Comparison of ENCODE assay signal across 14 cellular contexts in genomic region chr1:116807394-116807793, GRCh38. TPM values are rescaled to one million over a fixed set of nuclear protein-coding genes. Genes with fewer than 3 reads are reported as not detected.
DNase-seq lines count a peak whose midpoint lies in the region; ATAC-seq, FAIRE-seq and TF ChIP-seq lines count a peak whose summit lies in the region.
"Had no signal": no experiment of that assay in that cellular context is flagged by ENCODE, and none has a peak within 500 bp of the region (broad histone marks: within the 10 kb centered on the region; RNA-seq: fewer than 3 reads in every experiment).

No MANE protein-coding gene starts in this region.

- TF ChIP-seq CTCF in stomach (IDR thresholded peaks at IDR 0.05), result no peak
- no peak for TF ChIP-seq CTCF in Caco-2 (IDR thresholded peaks at IDR 0.05; ENCODE audit: insufficient read depth in 1 of 2, low read depth in 1 of 2, low read length in 1 of 2, severe bottlenecking in 1 of 2, unreplicated experiment in 1 of 2)

- H3K9me3 ChIP-seq in stomach (peaks cover 0 to 2% (median 0%) of the 10 kb centered on the region in 4 donors), Caco-2 (no peaks in the 10 kb centered on the region)

- TF ChIP-seq POLR2A in stomach (IDR thresholded peaks at IDR 0.05), result no peak
- no peak for TF ChIP-seq POLR2A in H54 (IDR thresholded peaks at IDR 0.05; ENCODE audit: low read depth, low read length)

- FAIRE-seq in H54 (lab: Jason Lieb, UNC), result no peak
- FAIRE-seq: A549 had no signal

- H3K27ac ChIP-seq in stomach, result peak overlapping the region in 4 of 5 donors; percentile 17 to 50 (median 35)
- H3K27ac ChIP-seq: A549 had no signal

- H3K27ac Mint-ChIP-seq in activated CD4-positive, alpha-beta T cell treated with anti-CD3 and anti-CD28 coated beads, Interleukin-2, amount 10 ng/mL, durations not matched to agents 7 days and 5 days, result peak overlapping the region; percentile 90
- peak overlapping the region; percentile 95 for H3K27ac Mint-ChIP-seq in activated CD4-positive, alpha-beta memory T cell treated with anti-CD3 and anti-CD28 coated beads, Interleukin-2, amount 10 ng/mL, durations not matched to agents 7 days and 5 days
- peak overlapping the region; percentile 95 to 97 for H3K27ac Mint-ChIP-seq in effector memory CD8-positive, alpha-beta T cell
- no peak overlapping the region for H3K27ac Mint-ChIP-seq in Caco-2 (ENCODE audit: unreplicated experiment)

- peak overlapping the region; percentile 34 for H3K4me3 Mint-ChIP-seq in activated CD4-positive, alpha-beta T cell treated with anti-CD3 and anti-CD28 coated beads, Interleukin-2, amount 10 ng/mL, durations not matched to agents 7 days and 5 days
- peak overlapping the region; percentile 79 for H3K4me3 Mint-ChIP-seq in activated CD4-positive, alpha-beta memory T cell treated with anti-CD3 and anti-CD28 coated beads, Interleukin-2, amount 10 ng/mL, durations not matched to agents 7 days and 5 days
- H3K4me3 Mint-ChIP-seq in effector memory CD8-positive, alpha-beta T cell, result peak overlapping the region; percentile 75 to 87
- H3K4me3 Mint-ChIP-seq in Caco-2 (ENCODE audit: unreplicated experiment), result no peak overlapping the region
- H3K4me3 Mint-ChIP-seq: neural crest cell had no signal

- 49 to 77% (median 73%) methylated on average over 5 of the region's 5 CpGs for WGBS in stomach, 5 donors

- no TSS peak for BruUV-seq in Caco-2 (replicated peaks; lab: Mats Ljungman, UMichigan)

- no peaks in the 10 kb centered on the region for H3K36me3 ChIP-seq in stomach
- H3K36me3 ChIP-seq in Caco-2 (ENCODE audit: control insufficient read depth, insufficient read depth, low read length), result no peaks in the 10 kb centered on the region

- H3K4me1 Mint-ChIP-seq in activated CD4-positive, alpha-beta T cell treated with anti-CD3 and anti-CD28 coated beads, Interleukin-2, amount 10 ng/mL, durations not matched to agents 7 days and 5 days, result peaks cover 89% of the 10 kb centered on the region
- H3K4me1 Mint-ChIP-seq in activated CD4-positive, alpha-beta memory T cell treated with anti-CD3 and anti-CD28 coated beads, Interleukin-2, amount 10 ng/mL, durations not matched to agents 7 days and 5 days, result peaks cover 85% of the 10 kb centered on the region
- H3K4me1 Mint-ChIP-seq in effector memory CD8-positive, alpha-beta T cell (ENCODE audit: low read depth in 2 of 2), result peaks cover 44 to 80% of the 10 kb centered on the region in 2 donors
- no peaks in the 10 kb centered on the region for H3K4me1 Mint-ChIP-seq in Caco-2 (ENCODE audit: low read depth, unreplicated experiment)

- no peaks in the 10 kb centered on the region for H3K27me3 ChIP-seq in stomach
- H3K27me3 ChIP-seq in Caco-2 (replicated peaks; ENCODE audit: control insufficient read depth, insufficient read depth, low read length), result no peaks in the 10 kb centered on the region

- peaks cover 16% of the 10 kb centered on the region for H3K36me3 Mint-ChIP-seq in activated CD4-positive, alpha-beta T cell treated with anti-CD3 and anti-CD28 coated beads, Interleukin-2, amount 10 ng/mL, durations not matched to agents 7 days and 5 days (ENCODE audit: low read depth)
- peaks cover 16% of the 10 kb centered on the region for H3K36me3 Mint-ChIP-seq in activated CD4-positive, alpha-beta memory T cell treated with anti-CD3 and anti-CD28 coated beads, Interleukin-2, amount 10 ng/mL, durations not matched to agents 7 days and 5 days (ENCODE audit: low read depth)
- peaks cover 32% of the 10 kb centered on the region for H3K36me3 Mint-ChIP-seq in effector memory CD8-positive, alpha-beta T cell (ENCODE audit: insufficient read depth)
- H3K36me3 Mint-ChIP-seq in Caco-2 (ENCODE audit: insufficient read depth, unreplicated experiment), result no peaks in the 10 kb centered on the region

- ATAC-seq in effector memory CD8-positive, alpha-beta T cell (replicated peaks), result no peak
- ATAC-seq: A549 had no signal

- H3K4me1 ChIP-seq in stomach (no peaks in the 10 kb centered on the region), Caco-2 (no peaks in the 10 kb centered on the region)
- H3K4me1 ChIP-seq: A549 had no signal

- H3K4me3 ChIP-seq in stomach (no peak overlapping the region), Caco-2 (ENCODE audit: low read depth, low read length) (no peak overlapping the region)
- H3K4me3 ChIP-seq: A549 had no signal

- POLR2A ChIA-PET in activated CD4-positive, alpha-beta T cell treated with anti-CD3 and anti-CD28 coated beads, Interleukin-2, amount 10 ng/mL, durations not matched to agents 7 days and 5 days (lab: Charles Lee), result interaction anchor here (0.6 to 1.6 kb wide), 5 partner anchors 8 to 74 kb away, joined by 3 to 7 read pairs (median 5); no protein-coding TSS in a partner anchor
- POLR2A ChIA-PET in activated CD4-positive, alpha-beta memory T cell treated with anti-CD3 and anti-CD28 coated beads, Interleukin-2, amount 10 ng/mL, durations not matched to agents 7 days and 5 days (lab: Charles Lee), result interaction anchor here (1.5 to 28.6 kb wide), 8 partner anchors 8 to 251 kb away, joined by 5 to 1051 read pairs (median 78); partner anchors contain the start of genes CD2 and TTF2
- POLR2A ChIA-PET in Caco-2 (lab: Charles Lee), result no interaction called here

- intact Hi-C loops in stomach (cut with DNase I; ENCODE audit: low total_unique reads) (no loop called here), Caco-2 (cut with micrococcal nuclease; ENCODE audit: unreplicated experiment) (no loop called here)

- CTCF ChIA-PET in activated CD4-positive, alpha-beta T cell treated with anti-CD3 and anti-CD28 coated beads, Interleukin-2, amount 10 ng/mL, durations not matched to agents 7 days and 5 days (lab: Charles Lee), result interaction anchor here (1.3 to 4.1 kb wide), 5 partner anchors 9 to 69 kb away, joined by 4 to 13 read pairs (median 10); no protein-coding TSS in a partner anchor
- CTCF ChIA-PET in activated CD4-positive, alpha-beta memory T cell treated with anti-CD3 and anti-CD28 coated beads, Interleukin-2, amount 10 ng/mL, durations not matched to agents 7 days and 5 days (lab: Charles Lee), result interaction anchor here (0.8 to 8.1 kb wide), 5 partner anchors 9 to 69 kb away, joined by 3 to 139 read pairs (median 37); partner anchors contain the start of gene CD2
- CTCF ChIA-PET in Caco-2 (lab: Charles Lee), result no interaction called here

- H3K27me3 Mint-ChIP-seq in activated CD4-positive, alpha-beta T cell treated with anti-CD3 and anti-CD28 coated beads, Interleukin-2, amount 10 ng/mL, durations not matched to agents 7 days and 5 days, result no peaks in the 10 kb centered on the region
- no peaks in the 10 kb centered on the region for H3K27me3 Mint-ChIP-seq in activated CD4-positive, alpha-beta memory T cell treated with anti-CD3 and anti-CD28 coated beads, Interleukin-2, amount 10 ng/mL, durations not matched to agents 7 days and 5 days
- H3K27me3 Mint-ChIP-seq in effector memory CD8-positive, alpha-beta T cell, result no peaks in the 10 kb centered on the region
- H3K27me3 Mint-ChIP-seq in Caco-2 (ENCODE audit: insufficient read depth, unreplicated experiment), result no peaks in the 10 kb centered on the region

- peaks cover 10% of the 10 kb centered on the region for H3K9me3 Mint-ChIP-seq in activated CD4-positive, alpha-beta T cell treated with anti-CD3 and anti-CD28 coated beads, Interleukin-2, amount 10 ng/mL, durations not matched to agents 7 days and 5 days
- peaks cover 10% of the 10 kb centered on the region for H3K9me3 Mint-ChIP-seq in activated CD4-positive, alpha-beta memory T cell treated with anti-CD3 and anti-CD28 coated beads, Interleukin-2, amount 10 ng/mL, durations not matched to agents 7 days and 5 days
- peaks cover 0 to 7% of the 10 kb centered on the region in 2 donors for H3K9me3 Mint-ChIP-seq in effector memory CD8-positive, alpha-beta T cell
- H3K9me3 Mint-ChIP-seq in Caco-2 (ENCODE audit: unreplicated experiment), result peaks cover 4% of the 10 kb centered on the region

- no peak for TF ChIP-seq EP300 in stomach (IDR thresholded peaks at IDR 0.05)

- DNase-seq in activated CD4-positive, alpha-beta T cell treated with anti-CD3 and anti-CD28 coated beads, Interleukin-2, amount 10 ng/mL, durations not matched to agents 7 days and 5 days, result no peak
- no peak for DNase-seq in activated CD4-positive, alpha-beta T cell treated with anti-CD3 and anti-CD28 coated beads, Interleukin-2, amount 50 U/mL, for 1 hour
- peak; percentile 44 for DNase-seq in activated CD4-positive, alpha-beta memory T cell treated with anti-CD3 and anti-CD28 coated beads, Interleukin-2, amount 10 ng/mL, durations not matched to agents 7 days and 5 days
- no peak for DNase-seq in effector memory CD8-positive, alpha-beta T cell
- no peak for DNase-seq in stomach
- DNase-seq in NCI-H1694 (lab: John Stamatoyannopoulos, UW), result no peak
- DNase-seq in Caco-2, result no peak
- DNase-seq in H54 (ENCODE audit: insufficient read length, low spot score), result no peak
- DNase-seq: cortex of kidney, substantia nigra, SW 1271 had no signal

RNA-seq across cellular contexts. Expression of gene CD2, which starts 53.2 kb away (rescaled TPM):
- 100 to 1,000 TPM; 206 to 258 TPM for total RNA-seq in activated CD4-positive, alpha-beta T cell treated with anti-CD3 and anti-CD28 coated beads, Interleukin-2, amount 10 ng/mL, durations not matched to agents 7 days and 5 days
- 100 to 1,000 TPM; 329 to 340 TPM for total RNA-seq in activated CD4-positive, alpha-beta memory T cell treated with anti-CD3 and anti-CD28 coated beads, Interleukin-2, amount 10 ng/mL, durations not matched to agents 7 days and 5 days
- 10 to 100 TPM in 1 of 5 donors, 1 to 10 TPM in 3, not detected in 1; 2.9 to 14.3 (median 4.8) TPM for total RNA-seq in stomach
- polyA plus RNA-seq in stomach, result 1 to 10 TPM; 1.7 to 9.8 (median 3.3) TPM
- not detected in 2 replicates for total RNA-seq in Caco-2 (2022)
- total RNA-seq: M059J, neural crest cell had no signal
- polyA plus RNA-seq: A549 had no signal

Comparison
In these comparisons a context has a peak if more than half of its experiments do, and no peak if none do; other contexts are left out.
1. RNA of gene CD2, which starts 53.2 kb away (total RNA-seq): 329 to 340 TPM in activated CD4-positive, alpha-beta memory T cell treated with anti-CD3 and anti-CD28 coated beads, Interleukin-2, amount 10 ng/mL, durations not matched to agents 7 days and 5 days and 206 to 258 TPM in activated CD4-positive, alpha-beta T cell treated with anti-CD3 and anti-CD28 coated beads, Interleukin-2, amount 10 ng/mL, durations not matched to agents 7 days and 5 days; 2.9 to 14.3 TPM in stomach and not detected in Caco-2; every median in the first group is over 10 times any median in the second.